In genomic region chrX:110374544-110374943, GRCh38 we compare ENCODE assay signal across 33 cellular contexts. TPM values are rescaled to one million over a fixed set of nuclear protein-coding genes. Genes with fewer than 3 reads are reported as not detected.
DNase-seq lines count a peak whose midpoint lies in the region; ATAC-seq, FAIRE-seq and TF ChIP-seq lines count a peak whose summit lies in the region.
"Had no signal": no experiment of that assay in that cellular context is flagged by ENCODE, and none has a peak within 500 bp of the region (broad histone marks: within the 10 kb centered on the region; RNA-seq: fewer than 3 reads in every experiment).

No MANE protein-coding gene starts in this region.

- RAD21 ChIA-PET in GM12878 (lab: Charles Lee; ENCODE audit: unreplicated experiment) = interaction anchor here (1.1 to 1.6 kb wide), 2 partner anchors 203 to 214 kb away, joined by 4 read pairs; no protein-coding TSS in a partner anchor

- intact Hi-C loops in GM12878 (cut with micrococcal nuclease; ENCODE audit: unreplicated experiment) = no loop called here
- intact Hi-C loops in cardiac septum (cut with DNase I) = no loop called here
- intact Hi-C loops in aorta (cut with DNase I) = no loop called here

- TF ChIP-seq EP300 in GM12878 (IDR thresholded peaks at IDR 0.05; ENCODE audit: borderline replicate concordance in 1 of 2, control insufficient read depth in 1 of 2, low read depth in 2 of 2, low read length in 2 of 2) = no peak

- CTCF ChIA-PET in GM12878 (lab: Yijun Ruan, JAX) = interaction anchor here (1.2 to 2.0 kb wide), 2 partner anchors 18 to 228 kb away, joined by 3 to 4 read pairs; no protein-coding TSS in a partner anchor
- CTCF ChIA-PET in CD8-positive, alpha-beta memory T cell (lab: Charles Lee) = no interaction called here

- H3K27me3 Mint-ChIP-seq in CD8-positive, alpha-beta memory T cell = peaks cover 0 to 2% of the 10 kb centered on the region in 2 donors
- H3K27me3 Mint-ChIP-seq: activated B cell treated with CpG ODN at 0.5 μM for 24 hours; activated CD4-positive, alpha-beta T cell treated with anti-CD3 and anti-CD28 coated beads, Interleukin-2, amount 10 ng/mL, durations not matched to agents 7 days and 5 days; activated naive CD8-positive, alpha-beta T cell; CD4-positive, alpha-beta T cell had no signal

- H3K4me1 ChIP-seq in GM12878 (ENCODE audit: control insufficient read depth, insufficient read depth, low read length) = no peaks in the 10 kb centered on the region
- H3K4me1 ChIP-seq in aorta (ENCODE audit: control insufficient read depth in 1 of 2, insufficient read depth in 2 of 2, low read length in 2 of 2) = no peaks in the 10 kb centered on the region
- no peaks in the 10 kb centered on the region for H3K4me1 ChIP-seq in CD8-positive, alpha-beta memory T cell (ENCODE audit: insufficient read depth, low read length)
- H3K4me1 ChIP-seq: breast epithelium, lower lobe of right lung, psoas muscle, stomach had no signal

- in situ Hi-C loops in GM12878 (cut with MboI) = no loop called here

- H3K4me2 ChIP-seq in GM12878 (ENCODE audit: control insufficient read depth, insufficient read depth) = no peak overlapping the region
- H3K4me2 ChIP-seq: hepatocyte had no signal

- no peak for FAIRE-seq in GM12878 (lab: Jason Lieb, UNC)
- FAIRE-seq: endothelial cell of umbilical vein, HTR-8/SVneo, urothelium cell line had no signal

- 50% methylated on average over 1 of the region's 1 CpG for WGBS in GM12878 (ENCODE audit: insufficient coverage, insufficient replicate concordance, low lambda C conversion rate, missing lambda C conversion rate)
- 66 to 91% methylated on average over 1 of the region's 1 CpG for WGBS in aorta, 2 donors

- H3K36me3 ChIP-seq in GM12878 (ENCODE audit: control insufficient read depth in 2 of 2, insufficient read depth in 2 of 2, low read length in 1 of 2) (no peaks in the 10 kb centered on the region), aorta (ENCODE audit: control insufficient read depth in 1 of 2, insufficient read depth in 2 of 2, low read length in 1 of 2) (no peaks in the 10 kb centered on the region)
- no peaks in the 10 kb centered on the region for H3K36me3 ChIP-seq in CD8-positive, alpha-beta memory T cell (ENCODE audit: insufficient read depth, low read length)
- H3K36me3 ChIP-seq: breast epithelium, lower lobe of right lung, stomach had no signal

- H3K9me3 ChIP-seq in GM12878 (replicated peaks; ENCODE audit: control insufficient read depth, insufficient read depth, low read length) = no peaks in the 10 kb centered on the region
- H3K9me3 ChIP-seq in aorta (ENCODE audit: control insufficient read depth, low read length) = no peaks in the 10 kb centered on the region
- no peaks in the 10 kb centered on the region for H3K9me3 ChIP-seq in CD8-positive, alpha-beta memory T cell (ENCODE audit: low read length)
- H3K9me3 ChIP-seq: breast epithelium, lower lobe of right lung, psoas muscle, stomach had no signal

- H3K27me3 ChIP-seq in GM12878 (replicated peaks in 1 of 2; ENCODE audit: control insufficient read depth in 2 of 2, insufficient read depth in 2 of 2, low read length in 1 of 2) (no peaks in the 10 kb centered on the region; a peak in 1 of 4 replicates), aorta (ENCODE audit: control insufficient read depth in 1 of 2, insufficient read depth in 2 of 2, low read length in 1 of 2) (no peaks in the 10 kb centered on the region)
- H3K27me3 ChIP-seq in CD8-positive, alpha-beta memory T cell (ENCODE audit: insufficient read depth, low read length, poor library complexity, severe bottlenecking) = no peaks in the 10 kb centered on the region
- H3K27me3 ChIP-seq: hepatocyte, stomach had no signal

- ATAC-seq in GM18498 (IDR thresholded peaks at IDR 0.05; ENCODE audit: unreplicated experiment) = peak; percentile 72
- ATAC-seq in GM19395 (IDR thresholded peaks at IDR 0.05; ENCODE audit: unreplicated experiment) = peak; percentile 63
- ATAC-seq in GM12878 = peak; percentile 86
- no peak for ATAC-seq in aorta (ENCODE audit: low FRiP score)
- ATAC-seq: HCT116; lower lobe of right lung; naive thymus-derived CD4-positive, alpha-beta T cell; psoas muscle; sciatic nerve had no signal

- DNase-seq in HUDEP-2 (lab: John Stamatoyannopoulos, UW; ENCODE audit: unreplicated experiment in 76 of 76) (peak in 60 of 76 experiments; percentile 0 to 79 (median 34)), GM12878 (ENCODE audit: low read depth, low spot score) (no peak), cardiac septum (ENCODE audit: low spot score) (no peak), aorta (no peak)
- DNase-seq in CD8-positive, alpha-beta memory T cell = no peak
- DNase-seq: activated B cell treated with CpG ODN at 0.5 μM for 24 hours; activated CD4-positive, alpha-beta T cell treated with anti-CD3 and anti-CD28 coated beads, Interleukin-2, amount 10 ng/mL, durations not matched to agents 7 days and 5 days; activated effector memory CD4-positive, alpha-beta T cell treated with anti-CD3 and anti-CD28 coated beads, Interleukin-2, amount 50 U/mL, for 16 hours; activated T-cell treated with anti-CD3 and anti-CD28 coated beads, Interleukin-2, amount 50 U/mL, for 24 hours; CD4-positive, alpha-beta T cell; KBM-7; lower lobe of right lung; naive thymus-derived CD4-positive, alpha-beta T cell; NCI-H1436 treated with DMSO at 0.1 percent for 48 hours; NCI-H345; NCI-H69; psoas muscle; stimulated activated CD4-positive, alpha-beta T cell treated with anti-CD3 and anti-CD28 coated beads, Interleukin-12 subunit alpha, Interleukin-12 subunit beta, amount 100 ng/mL, for 4 hours; stimulated activated CD4-positive, alpha-beta T cell treated with anti-CD3 and anti-CD28 coated beads, Interleukin-4, amount 100 ng/mL, for 1 hour; stomach; SW 1271; T-helper 9 cell had no signal

- H3K4me3 ChIP-seq in GM12878 (no peak overlapping the region), aorta (ENCODE audit: low read length in 2 of 2) (no peak overlapping the region)
- no peak overlapping the region for H3K4me3 ChIP-seq in CD8-positive, alpha-beta memory T cell (ENCODE audit: low read length)
- H3K4me3 ChIP-seq: breast epithelium, hepatocyte, lower lobe of right lung, psoas muscle, stomach had no signal

- no peak overlapping the region for H3K4me3 Mint-ChIP-seq in CD8-positive, alpha-beta memory T cell
- H3K4me3 Mint-ChIP-seq: activated B cell treated with CpG ODN at 0.5 μM for 24 hours; activated CD4-positive, alpha-beta T cell treated with anti-CD3 and anti-CD28 coated beads, Interleukin-2, amount 10 ng/mL, durations not matched to agents 7 days and 5 days; activated naive CD8-positive, alpha-beta T cell; activated T-cell treated with anti-CD3 and anti-CD28 coated beads, Interleukin-2, amount 50 U/mL, for 24 hours; CD4-positive, alpha-beta T cell; naive thymus-derived CD4-positive, alpha-beta T cell had no signal

- no peak for TF ChIP-seq RAD21 in GM12878 (IDR thresholded peaks at IDR 0.05; ENCODE audit: insufficient read depth, low read depth, low read length)

- H3K79me2 ChIP-seq in GM12878 (ENCODE audit: control insufficient read depth, insufficient read depth, low read length) = no peaks in the 10 kb centered on the region
- H3K79me2 ChIP-seq: hepatocyte had no signal

- no peaks in the 10 kb centered on the region for H3K36me3 Mint-ChIP-seq in CD8-positive, alpha-beta memory T cell
- H3K36me3 Mint-ChIP-seq: activated naive CD8-positive, alpha-beta T cell; naive thymus-derived CD4-positive, alpha-beta T cell had no signal

- H3K27ac ChIP-seq in GM12878 (ENCODE audit: control insufficient read depth, insufficient read depth) (no peak overlapping the region), aorta (ENCODE audit: low read depth in 1 of 2, low read length in 2 of 2) (no peak overlapping the region)
- no peak overlapping the region for H3K27ac ChIP-seq in CD8-positive, alpha-beta memory T cell (ENCODE audit: low read depth, low read length)
- H3K27ac ChIP-seq: breast epithelium, hepatocyte, lower lobe of right lung, psoas muscle, stomach had no signal

- no TSS peak for BruUV-seq in GM12878 (replicated peaks; lab: Mats Ljungman, UMichigan)

- TF ChIP-seq POLR2A in GM12878 (IDR thresholded peaks at IDR 0.05; ENCODE audit: low read depth, low read length) = no peak

- H4K20me1 ChIP-seq in GM12878 (ENCODE audit: control insufficient read depth, insufficient read depth) = no peaks in the 10 kb centered on the region

- no peak overlapping the region for H2AFZ ChIP-seq in GM12878 (ENCODE audit: control insufficient read depth, low read depth, low read length)
- H2AFZ ChIP-seq: hepatocyte had no signal

- no peaks in the 10 kb centered on the region for H3K9me3 Mint-ChIP-seq in CD8-positive, alpha-beta memory T cell
- H3K9me3 Mint-ChIP-seq: activated B cell treated with CpG ODN at 0.5 μM for 24 hours; activated CD4-positive, alpha-beta T cell treated with anti-CD3 and anti-CD28 coated beads, Interleukin-2, amount 10 ng/mL, durations not matched to agents 7 days and 5 days; activated T-cell treated with anti-CD3 and anti-CD28 coated beads, Interleukin-2, amount 50 U/mL, for 24 hours; CD4-positive, alpha-beta T cell; naive thymus-derived CD4-positive, alpha-beta T cell had no signal

- SMC1A ChIA-PET in GM12878 (lab: Charles Lee; ENCODE audit: uncharacterized antibody, unreplicated experiment) = interaction anchor here (0.9 to 1.6 kb wide), 3 partner anchors 8 to 213 kb away, joined by 3 to 4 read pairs (median 3); no protein-coding TSS in a partner anchor

- no peak overlapping the region for H3K9ac ChIP-seq in GM12878 (ENCODE audit: control insufficient read depth, insufficient read depth, low read length)

- POLR2A ChIA-PET in GM12878 (lab: Charles Lee) = no interaction called here
- POLR2A ChIA-PET in CD8-positive, alpha-beta memory T cell (lab: Charles Lee) = no interaction called here

- no peak for TF ChIP-seq CTCF in GM12878 (IDR thresholded peaks at IDR 0.05 in 2 of 3, conservative IDR thresholded peaks at IDR 0.05 in 1 of 3; ENCODE audit: control insufficient read depth in 2 of 3, extremely low read depth in 1 of 3, insufficient read depth in 1 of 3, low read depth in 3 of 3, low read length in 3 of 3)

- no peak overlapping the region for H3K27ac Mint-ChIP-seq in CD8-positive, alpha-beta memory T cell
- H3K27ac Mint-ChIP-seq: activated B cell treated with CpG ODN at 0.5 μM for 24 hours; activated CD4-positive, alpha-beta T cell treated with anti-CD3 and anti-CD28 coated beads, Interleukin-2, amount 10 ng/mL, durations not matched to agents 7 days and 5 days; activated naive CD8-positive, alpha-beta T cell; activated T-cell treated with anti-CD3 and anti-CD28 coated beads, Interleukin-2, amount 50 U/mL, for 24 hours; CD4-positive, alpha-beta T cell; naive thymus-derived CD4-positive, alpha-beta T cell had no signal

- H3K4me1 Mint-ChIP-seq in CD8-positive, alpha-beta memory T cell = no peaks in the 10 kb centered on the region
- H3K4me1 Mint-ChIP-seq: activated B cell treated with CpG ODN at 0.5 μM for 24 hours; activated CD4-positive, alpha-beta T cell treated with anti-CD3 and anti-CD28 coated beads, Interleukin-2, amount 10 ng/mL, durations not matched to agents 7 days and 5 days; naive thymus-derived CD4-positive, alpha-beta T cell had no signal

RNA-seq across cellular contexts. Expression of gene RTL9, which starts 15.9 kb away (rescaled TPM):
- 0.15 TPM in 1 of 2 replicates, not detected in the other for total RNA-seq in GM12878 (2013; cell fraction: nucleolus; rRNA removed)
- total RNA-seq in GM12878 (2014; rRNA removed) = 0.11 and 0.23 TPM in 2 replicates
- 0.09 and 0.23 TPM in 2 replicates for total RNA-seq in GM12878 (2014; rRNA removed; fragmentation: Illumina TruSeq; extraction: Trizol)
- 0.19 and 0.21 TPM in 2 replicates for total RNA-seq in GM12878 (2021)
- 0.38 TPM for polyA plus RNA-seq in GM12878 (2011; ENCODE audit: low read depth)
- 0.05 TPM in 1 of 2 replicates, not detected in the other for polyA plus RNA-seq in GM12878 (2011; rRNA removed)
- polyA plus RNA-seq in GM12878 (2011; cell fraction: cytosol; rRNA removed) = 0.08 and 0.09 TPM in 2 replicates
- polyA plus RNA-seq in GM12878 (2011; cell fraction: nucleus; rRNA removed) = 0.06 and 0.12 TPM in 2 replicates
- polyA plus RNA-seq in GM12878 (2012) = 0.27 and 0.44 TPM in 2 replicates
- polyA plus RNA-seq in GM12878 (2014; fragmentation: Illumina TruSeq; extraction: Trizol) = 0.25 and 0.26 TPM in 2 replicates
- under 1 TPM; 0.05 to 0.07 TPM for polyA plus RNA-seq in GM12878 (2014; fragmentation: Nextera tagmentation; extraction: Ambion mirVana)
- 0.05 and 0.13 TPM in 2 replicates for polyA plus RNA-seq in GM12878 (2014; rRNA removed)
- 1 to 10 TPM in 1 of 2 experiments, under 1 TPM in 1; 0.24 to 1.2 TPM for polyA plus RNA-seq in GM12878 (2016; fragmentation: Nextera tagmentation; extraction: Ambion mirVana)
- 0.05 and 0.07 TPM in 2 replicates for polyA minus RNA-seq in GM12878 (2011; rRNA and poly(A)+ RNA removed)
- not detected in 2 replicates for polyA minus RNA-seq in GM12878 (2011; cell fraction: cytosol; rRNA and poly(A)+ RNA removed)
- polyA minus RNA-seq in GM12878 (2011; cell fraction: nucleus; rRNA and poly(A)+ RNA removed) = not detected in 2 replicates
- 0.35 TPM for total RNA-seq in cardiac septum
- total RNA-seq in aorta = under 1 TPM; 0.09 to 0.26 TPM
- polyA plus RNA-seq in aorta = not detected
- total RNA-seq in CD8-positive, alpha-beta memory T cell = not detected
- polyA plus RNA-seq in CD8-positive, alpha-beta memory T cell = not detected
- total RNA-seq: activated B cell treated with CpG ODN at 0.5 μM for 24 hours; activated CD4-positive, alpha-beta T cell treated with anti-CD3 and anti-CD28 coated beads, Interleukin-2, amount 10 ng/mL, durations not matched to agents 7 days and 5 days; CD4-positive, alpha-beta T cell; endothelial cell of umbilical vein; lower lobe of right lung; MCF 10A; naive thymus-derived CD4-positive, alpha-beta T cell had no signal
- polyA plus RNA-seq: endothelial cell of umbilical vein; naive thymus-derived CD4-positive, alpha-beta T cell; stomach had no signal

RNA-seq across cellular contexts. Expression of gene AMMECR1, which starts 56.7 kb away (rescaled TPM):
- 17.3 and 18.3 TPM in 2 replicates for total RNA-seq in GM12878 (2013; cell fraction: nucleolus; rRNA removed)
- total RNA-seq in GM12878 (2014; rRNA removed) (11.1 and 13.0 TPM in 2 replicates), GM12878 (2014; rRNA removed; fragmentation: Illumina TruSeq; extraction: Trizol) (10.1 and 10.3 TPM in 2 replicates), GM12878 (2021) (10.1 and 11.3 TPM in 2 replicates), cardiac septum (1.5 TPM), aorta (1 to 10 TPM; 3.6 to 4.0 TPM)
- polyA plus RNA-seq in GM12878 (2011; ENCODE audit: low read depth) = 5.2 TPM
- polyA plus RNA-seq in GM12878 (2011; rRNA removed) (7.5 and 10.0 TPM in 2 replicates), GM12878 (2014; fragmentation: Illumina TruSeq; extraction: Trizol) (11.7 and 15.2 TPM in 2 replicates), GM12878 (2014; fragmentation: Nextera tagmentation; extraction: Ambion mirVana) (1 to 10 TPM; 4.9 to 6.4 TPM), GM12878 (2014; rRNA removed) (5.4 and 5.5 TPM in 2 replicates), GM12878 (2016; fragmentation: Nextera tagmentation; extraction: Ambion mirVana) (10 to 100 TPM; 20.8 to 25.6 TPM), aorta (1 to 10 TPM in 1 of 2 donors, under 1 TPM in 1; 0.92 to 1.0 TPM)
- polyA plus RNA-seq in GM12878 (2011; cell fraction: cytosol; rRNA removed) = 3.4 and 3.6 TPM in 2 replicates
- 8.2 and 8.4 TPM in 2 replicates for polyA plus RNA-seq in GM12878 (2011; cell fraction: nucleus; rRNA removed)
- 7.7 and 8.3 TPM in 2 replicates for polyA plus RNA-seq in GM12878 (2012)
- 4.9 and 7.8 TPM in 2 replicates for polyA minus RNA-seq in GM12878 (2011; rRNA and poly(A)+ RNA removed)
- polyA minus RNA-seq in GM12878 (2011; cell fraction: cytosol; rRNA and poly(A)+ RNA removed) = 1.1 and 1.7 TPM in 2 replicates
- 12.1 and 16.3 TPM in 2 replicates for polyA minus RNA-seq in GM12878 (2011; cell fraction: nucleus; rRNA and poly(A)+ RNA removed)
- 10 to 100 TPM; 16.3 to 16.6 TPM for total RNA-seq in CD8-positive, alpha-beta memory T cell
- 8.0 TPM for polyA plus RNA-seq in CD8-positive, alpha-beta memory T cell

Comparison
In these comparisons a context has a peak if more than half of its experiments do, and no peak if none do; other contexts are left out.
1. DNase-seq: peak in HUDEP-2 (60 of 76); none in GM12878 (single experiment), cardiac septum (single experiment), aorta (0 of 2) and CD8-positive, alpha-beta memory T cell (0 of 5).